Comparison of ENCODE assay signal across 1 cellular context in the genomic region with DNA sequence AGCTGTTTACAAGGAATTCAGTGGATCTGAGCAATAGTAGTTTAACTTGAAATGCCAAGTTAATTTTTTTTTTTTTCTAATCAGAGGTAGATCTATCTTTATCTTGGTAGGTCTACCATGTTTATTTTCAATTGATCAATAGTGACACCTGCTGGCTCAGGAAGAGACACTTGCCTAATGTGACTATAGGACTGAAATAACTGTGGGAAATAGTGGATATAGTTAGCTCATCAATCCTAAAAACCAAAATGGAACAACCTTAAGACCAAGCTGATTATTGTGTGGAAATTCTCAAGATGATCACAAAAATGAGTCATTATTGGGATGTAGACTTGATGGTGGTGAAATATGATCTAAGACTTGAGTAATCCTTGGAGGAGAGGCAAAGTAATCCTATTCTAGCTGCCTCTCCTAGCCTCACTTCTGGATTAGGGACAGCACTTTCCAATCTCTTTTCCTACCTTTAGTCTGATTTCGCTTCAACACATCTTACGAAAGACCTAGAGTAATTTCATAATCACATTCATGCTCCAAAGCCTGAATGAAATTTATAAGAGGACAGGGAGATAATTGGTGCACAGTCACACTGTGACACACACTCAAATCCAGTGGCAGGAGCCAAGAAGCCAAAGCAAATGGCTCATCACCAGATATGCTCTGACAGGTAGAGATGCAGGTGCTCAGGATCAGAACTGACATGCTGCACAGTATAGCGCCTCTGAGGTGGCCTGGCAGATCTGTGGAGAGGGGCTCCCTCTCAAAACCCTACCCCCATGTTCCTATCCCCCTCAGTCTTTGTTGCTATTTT.
TF ChIP-seq lines count a peak whose summit lies in the region.

No MANE protein-coding gene starts in this region.

TF ChIP-seq in HCT116, 20 proteins besides CTCF, POLR2A, EP300 and RAD21 (continued from another document):
- TF ChIP-seq, protein P1, sequence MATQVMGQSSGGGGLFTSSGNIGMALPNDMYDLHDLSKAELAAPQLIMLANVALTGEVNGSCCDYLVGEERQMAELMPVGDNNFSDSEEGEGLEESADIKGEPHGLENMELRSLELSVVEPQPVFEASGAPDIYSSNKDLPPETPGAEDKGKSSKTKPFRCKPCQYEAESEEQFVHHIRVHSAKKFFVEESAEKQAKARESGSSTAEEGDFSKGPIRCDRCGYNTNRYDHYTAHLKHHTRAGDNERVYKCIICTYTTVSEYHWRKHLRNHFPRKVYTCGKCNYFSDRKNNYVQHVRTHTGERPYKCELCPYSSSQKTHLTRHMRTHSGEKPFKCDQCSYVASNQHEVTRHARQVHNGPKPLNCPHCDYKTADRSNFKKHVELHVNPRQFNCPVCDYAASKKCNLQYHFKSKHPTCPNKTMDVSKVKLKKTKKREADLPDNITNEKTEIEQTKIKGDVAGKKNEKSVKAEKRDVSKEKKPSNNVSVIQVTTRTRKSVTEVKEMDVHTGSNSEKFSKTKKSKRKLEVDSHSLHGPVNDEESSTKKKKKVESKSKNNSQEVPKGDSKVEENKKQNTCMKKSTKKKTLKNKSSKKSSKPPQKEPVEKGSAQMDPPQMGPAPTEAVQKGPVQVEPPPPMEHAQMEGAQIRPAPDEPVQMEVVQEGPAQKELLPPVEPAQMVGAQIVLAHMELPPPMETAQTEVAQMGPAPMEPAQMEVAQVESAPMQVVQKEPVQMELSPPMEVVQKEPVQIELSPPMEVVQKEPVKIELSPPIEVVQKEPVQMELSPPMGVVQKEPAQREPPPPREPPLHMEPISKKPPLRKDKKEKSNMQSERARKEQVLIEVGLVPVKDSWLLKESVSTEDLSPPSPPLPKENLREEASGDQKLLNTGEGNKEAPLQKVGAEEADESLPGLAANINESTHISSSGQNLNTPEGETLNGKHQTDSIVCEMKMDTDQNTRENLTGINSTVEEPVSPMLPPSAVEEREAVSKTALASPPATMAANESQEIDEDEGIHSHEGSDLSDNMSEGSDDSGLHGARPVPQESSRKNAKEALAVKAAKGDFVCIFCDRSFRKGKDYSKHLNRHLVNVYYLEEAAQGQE (IDR thresholded peaks at IDR 0.05; ENCODE audit: low read depth): no peak
- no peak for TF ChIP-seq EZH2phosphoT487 (IDR thresholded peaks at IDR 0.05; ENCODE audit: borderline replicate concordance)
- no peak for TF ChIP-seq ELF1 (IDR thresholded peaks at IDR 0.05; ENCODE audit: borderline replicate concordance, low read depth)
- TF ChIP-seq POLR2AphosphoS5 (IDR thresholded peaks at IDR 0.05; ENCODE audit: low read depth, low read length): no peak
- TF ChIP-seq ZFX (IDR thresholded peaks at IDR 0.05): no peak
- TF ChIP-seq YY1 (IDR thresholded peaks at IDR 0.05; ENCODE audit: extremely low read depth, insufficient replicate concordance, low read depth, low read length): no peak
- no peak for TF ChIP-seq EGR1 (IDR thresholded peaks at IDR 0.05; ENCODE audit: low read depth)
- no peak for TF ChIP-seq TCF7L2 (IDR thresholded peaks at IDR 0.05; ENCODE audit: borderline replicate concordance, extremely low read depth, insufficient read depth, insufficient read length)
- TF ChIP-seq, protein P2, sequence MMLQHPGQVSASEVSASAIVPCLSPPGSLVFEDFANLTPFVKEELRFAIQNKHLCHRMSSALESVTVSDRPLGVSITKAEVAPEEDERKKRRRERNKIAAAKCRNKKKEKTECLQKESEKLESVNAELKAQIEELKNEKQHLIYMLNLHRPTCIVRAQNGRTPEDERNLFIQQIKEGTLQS (IDR thresholded peaks at IDR 0.05): no peak
- no peak for TF ChIP-seq FOSL1 (IDR thresholded peaks at IDR 0.05; ENCODE audit: low read depth)
